1 cellular context compared by ENCODE assay signal in the genomic region with DNA sequence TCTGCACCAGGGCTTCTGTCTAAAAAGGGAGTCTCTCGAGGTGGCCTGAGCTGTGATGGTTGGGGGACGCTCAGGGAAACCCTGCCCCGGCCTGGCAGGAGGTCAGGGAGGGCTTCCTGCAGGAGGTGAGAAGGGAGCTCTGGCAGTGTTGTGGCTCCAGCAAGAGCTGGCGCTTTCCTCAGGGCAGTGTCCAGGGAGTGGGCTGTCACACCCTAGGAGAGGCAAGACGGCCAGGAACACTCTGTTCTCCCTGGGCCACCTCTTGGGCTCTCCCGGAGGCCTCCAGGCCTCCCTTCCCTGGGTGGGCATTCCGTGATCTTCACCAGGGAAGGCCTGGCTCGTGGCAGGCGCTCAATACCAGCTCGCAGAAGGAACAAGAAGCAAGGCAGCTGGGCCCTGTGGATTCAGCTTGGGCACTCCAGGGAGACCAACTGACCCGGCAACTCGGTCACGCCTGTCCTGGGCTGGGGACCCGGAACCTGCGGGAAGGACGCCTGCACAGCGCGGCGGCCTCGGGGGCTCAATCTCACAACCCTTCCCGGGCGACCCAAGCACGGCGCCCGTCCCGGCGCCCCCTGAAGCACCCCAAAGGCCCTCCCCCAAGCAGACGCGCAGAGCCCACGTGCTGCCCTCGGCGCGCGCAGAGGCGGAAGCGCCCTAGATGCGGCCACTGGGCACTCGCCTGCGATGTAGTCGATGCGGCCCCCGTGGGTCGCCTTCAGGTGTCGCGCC.
TF ChIP-seq lines count a peak whose summit lies in the region.

No MANE protein-coding gene starts in this region.

TF ChIP-seq in HepG2, 621 proteins besides CTCF, POLR2A, EP300 and RAD21 (continued from another document and continues in another):
- TF ChIP-seq, protein P1, sequence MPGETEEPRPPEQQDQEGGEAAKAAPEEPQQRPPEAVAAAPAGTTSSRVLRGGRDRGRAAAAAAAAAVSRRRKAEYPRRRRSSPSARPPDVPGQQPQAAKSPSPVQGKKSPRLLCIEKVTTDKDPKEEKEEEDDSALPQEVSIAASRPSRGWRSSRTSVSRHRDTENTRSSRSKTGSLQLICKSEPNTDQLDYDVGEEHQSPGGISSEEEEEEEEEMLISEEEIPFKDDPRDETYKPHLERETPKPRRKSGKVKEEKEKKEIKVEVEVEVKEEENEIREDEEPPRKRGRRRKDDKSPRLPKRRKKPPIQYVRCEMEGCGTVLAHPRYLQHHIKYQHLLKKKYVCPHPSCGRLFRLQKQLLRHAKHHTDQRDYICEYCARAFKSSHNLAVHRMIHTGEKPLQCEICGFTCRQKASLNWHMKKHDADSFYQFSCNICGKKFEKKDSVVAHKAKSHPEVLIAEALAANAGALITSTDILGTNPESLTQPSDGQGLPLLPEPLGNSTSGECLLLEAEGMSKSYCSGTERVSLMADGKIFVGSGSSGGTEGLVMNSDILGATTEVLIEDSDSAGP (CRISPR knock-in tag; IDR thresholded peaks at IDR 0.05; ENCODE audit: borderline replicate concordance): no peak
- TF ChIP-seq, protein P2, sequence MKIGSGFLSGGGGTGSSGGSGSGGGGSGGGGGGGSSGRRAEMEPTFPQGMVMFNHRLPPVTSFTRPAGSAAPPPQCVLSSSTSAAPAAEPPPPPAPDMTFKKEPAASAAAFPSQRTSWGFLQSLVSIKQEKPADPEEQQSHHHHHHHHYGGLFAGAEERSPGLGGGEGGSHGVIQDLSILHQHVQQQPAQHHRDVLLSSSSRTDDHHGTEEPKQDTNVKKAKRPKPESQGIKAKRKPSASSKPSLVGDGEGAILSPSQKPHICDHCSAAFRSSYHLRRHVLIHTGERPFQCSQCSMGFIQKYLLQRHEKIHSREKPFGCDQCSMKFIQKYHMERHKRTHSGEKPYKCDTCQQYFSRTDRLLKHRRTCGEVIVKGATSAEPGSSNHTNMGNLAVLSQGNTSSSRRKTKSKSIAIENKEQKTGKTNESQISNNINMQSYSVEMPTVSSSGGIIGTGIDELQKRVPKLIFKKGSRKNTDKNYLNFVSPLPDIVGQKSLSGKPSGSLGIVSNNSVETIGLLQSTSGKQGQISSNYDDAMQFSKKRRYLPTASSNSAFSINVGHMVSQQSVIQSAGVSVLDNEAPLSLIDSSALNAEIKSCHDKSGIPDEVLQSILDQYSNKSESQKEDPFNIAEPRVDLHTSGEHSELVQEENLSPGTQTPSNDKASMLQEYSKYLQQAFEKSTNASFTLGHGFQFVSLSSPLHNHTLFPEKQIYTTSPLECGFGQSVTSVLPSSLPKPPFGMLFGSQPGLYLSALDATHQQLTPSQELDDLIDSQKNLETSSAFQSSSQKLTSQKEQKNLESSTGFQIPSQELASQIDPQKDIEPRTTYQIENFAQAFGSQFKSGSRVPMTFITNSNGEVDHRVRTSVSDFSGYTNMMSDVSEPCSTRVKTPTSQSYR (CRISPR knock-in tag; IDR thresholded peaks at IDR 0.05; ENCODE audit: borderline replicate concordance): 0 out of 2 replicates have a peak, but pooled peaks have one; percentile 70
- TF ChIP-seq MED8 (CRISPR knock-in tag; IDR thresholded peaks at IDR 0.05; ENCODE audit: insufficient replicate concordance) (peak; percentile 90), GLI4 (CRISPR knock-in tag; IDR thresholded peaks at IDR 0.05; ENCODE audit: borderline replicate concordance) (no peak), KAT7 (CRISPR knock-in tag; IDR thresholded peaks at IDR 0.05; ENCODE audit: borderline replicate concordance) (peak; percentile 84; the same call in 1 of the 2 replicates), ZNF878 (CRISPR knock-in tag; IDR thresholded peaks at IDR 0.05) (0 out of 2 replicates have a peak, but pooled peaks have one; percentile 75), ZSCAN12 (CRISPR knock-in tag; IDR thresholded peaks at IDR 0.05) (peak; percentile 86; the same call in 1 of the 2 replicates), FOSL2 (CRISPR knock-in tag; IDR thresholded peaks at IDR 0.05) (peak; percentile 35; the same call in 1 of the 2 replicates), TBP (CRISPR knock-in tag; IDR thresholded peaks at IDR 0.05) (peak; percentile 28; the same call in 1 of the 2 replicates), MXD4 (CRISPR knock-in tag; IDR thresholded peaks at IDR 0.05) (peak; percentile 91), ZNF564 (CRISPR knock-in tag; IDR thresholded peaks at IDR 0.05) (peak; percentile 94; the same call in 1 of the 2 replicates), KLF11 (CRISPR knock-in tag; IDR thresholded peaks at IDR 0.05) (peak; percentile 80; the same call in 1 of the 2 replicates), NFATC3 (CRISPR knock-in tag; IDR thresholded peaks at IDR 0.05) (peak; percentile 26; the same call in 1 of the 2 replicates), SMAD1 (CRISPR knock-in tag; IDR thresholded peaks at IDR 0.05; ENCODE audit: borderline replicate concordance, low read depth) (no peak), BRCA1 (CRISPR knock-in tag; IDR thresholded peaks at IDR 0.05) (0 out of 2 replicates have a peak, but pooled peaks have one; percentile 6), ELF1 (CRISPR knock-in tag; IDR thresholded peaks at IDR 0.05) (peak; percentile 98), ZNF30 (CRISPR knock-in tag; IDR thresholded peaks at IDR 0.05) (0 out of 2 replicates have a peak, but pooled peaks have one; percentile 71), ZNF431 (CRISPR knock-in tag; IDR thresholded peaks at IDR 0.05; ENCODE audit: borderline replicate concordance, low read depth) (0 out of 2 replicates have a peak, but pooled peaks have one; percentile 10), ZNF850 (CRISPR knock-in tag; conservative IDR thresholded peaks at IDR 0.05) (no peak), SNAPC2 (CRISPR knock-in tag; IDR thresholded peaks at IDR 0.05) (no peak), ZBTB1 (CRISPR knock-in tag; IDR thresholded peaks at IDR 0.05; ENCODE audit: borderline replicate concordance) (no peak)
- TF ChIP-seq, protein P3, sequence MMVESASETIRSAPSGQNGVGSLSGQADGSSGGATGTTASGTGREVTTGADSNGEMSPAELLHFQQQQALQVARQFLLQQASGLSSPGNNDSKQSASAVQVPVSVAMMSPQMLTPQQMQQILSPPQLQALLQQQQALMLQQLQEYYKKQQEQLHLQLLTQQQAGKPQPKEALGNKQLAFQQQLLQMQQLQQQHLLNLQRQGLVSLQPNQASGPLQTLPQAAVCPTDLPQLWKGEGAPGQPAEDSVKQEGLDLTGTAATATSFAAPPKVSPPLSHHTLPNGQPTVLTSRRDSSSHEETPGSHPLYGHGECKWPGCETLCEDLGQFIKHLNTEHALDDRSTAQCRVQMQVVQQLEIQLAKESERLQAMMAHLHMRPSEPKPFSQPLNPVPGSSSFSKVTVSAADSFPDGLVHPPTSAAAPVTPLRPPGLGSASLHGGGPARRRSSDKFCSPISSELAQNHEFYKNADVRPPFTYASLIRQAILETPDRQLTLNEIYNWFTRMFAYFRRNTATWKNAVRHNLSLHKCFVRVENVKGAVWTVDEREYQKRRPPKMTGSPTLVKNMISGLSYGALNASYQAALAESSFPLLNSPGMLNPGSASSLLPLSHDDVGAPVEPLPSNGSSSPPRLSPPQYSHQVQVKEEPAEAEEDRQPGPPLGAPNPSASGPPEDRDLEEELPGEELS (CRISPR knock-in tag; IDR thresholded peaks at IDR 0.05): peak; percentile 43; the same call in 1 of the 2 replicates
- TF ChIP-seq, protein P4, sequence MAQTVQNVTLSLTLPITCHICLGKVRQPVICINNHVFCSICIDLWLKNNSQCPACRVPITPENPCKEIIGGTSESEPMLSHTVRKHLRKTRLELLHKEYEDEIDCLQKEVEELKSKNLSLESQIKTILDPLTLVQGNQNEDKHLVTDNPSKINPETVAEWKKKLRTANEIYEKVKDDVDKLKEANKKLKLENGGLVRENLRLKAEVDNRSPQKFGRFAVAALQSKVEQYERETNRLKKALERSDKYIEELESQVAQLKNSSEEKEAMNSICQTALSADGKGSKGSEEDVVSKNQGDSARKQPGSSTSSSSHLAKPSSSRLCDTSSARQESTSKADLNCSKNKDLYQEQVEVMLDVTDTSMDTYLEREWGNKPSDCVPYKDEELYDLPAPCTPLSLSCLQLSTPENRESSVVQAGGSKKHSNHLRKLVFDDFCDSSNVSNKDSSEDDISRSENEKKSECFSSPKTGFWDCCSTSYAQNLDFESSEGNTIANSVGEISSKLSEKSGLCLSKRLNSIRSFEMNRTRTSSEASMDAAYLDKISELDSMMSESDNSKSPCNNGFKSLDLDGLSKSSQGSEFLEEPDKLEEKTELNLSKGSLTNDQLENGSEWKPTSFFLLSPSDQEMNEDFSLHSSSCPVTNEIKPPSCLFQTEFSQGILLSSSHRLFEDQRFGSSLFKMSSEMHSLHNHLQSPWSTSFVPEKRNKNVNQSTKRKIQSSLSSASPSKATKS (CRISPR knock-in tag; IDR thresholded peaks at IDR 0.05): 0 out of 2 replicates have a peak, but pooled peaks have one; percentile 21
- TF ChIP-seq, protein P5, sequence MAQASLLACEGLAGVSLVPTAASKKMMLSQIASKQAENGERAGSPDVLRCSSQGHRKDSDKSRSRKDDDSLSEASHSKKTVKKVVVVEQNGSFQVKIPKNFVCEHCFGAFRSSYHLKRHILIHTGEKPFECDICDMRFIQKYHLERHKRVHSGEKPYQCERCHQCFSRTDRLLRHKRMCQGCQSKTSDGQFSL (CRISPR knock-in tag; IDR thresholded peaks at IDR 0.05): peak; percentile 73; the same call in 1 of the 2 replicates
- TF ChIP-seq, protein P6, sequence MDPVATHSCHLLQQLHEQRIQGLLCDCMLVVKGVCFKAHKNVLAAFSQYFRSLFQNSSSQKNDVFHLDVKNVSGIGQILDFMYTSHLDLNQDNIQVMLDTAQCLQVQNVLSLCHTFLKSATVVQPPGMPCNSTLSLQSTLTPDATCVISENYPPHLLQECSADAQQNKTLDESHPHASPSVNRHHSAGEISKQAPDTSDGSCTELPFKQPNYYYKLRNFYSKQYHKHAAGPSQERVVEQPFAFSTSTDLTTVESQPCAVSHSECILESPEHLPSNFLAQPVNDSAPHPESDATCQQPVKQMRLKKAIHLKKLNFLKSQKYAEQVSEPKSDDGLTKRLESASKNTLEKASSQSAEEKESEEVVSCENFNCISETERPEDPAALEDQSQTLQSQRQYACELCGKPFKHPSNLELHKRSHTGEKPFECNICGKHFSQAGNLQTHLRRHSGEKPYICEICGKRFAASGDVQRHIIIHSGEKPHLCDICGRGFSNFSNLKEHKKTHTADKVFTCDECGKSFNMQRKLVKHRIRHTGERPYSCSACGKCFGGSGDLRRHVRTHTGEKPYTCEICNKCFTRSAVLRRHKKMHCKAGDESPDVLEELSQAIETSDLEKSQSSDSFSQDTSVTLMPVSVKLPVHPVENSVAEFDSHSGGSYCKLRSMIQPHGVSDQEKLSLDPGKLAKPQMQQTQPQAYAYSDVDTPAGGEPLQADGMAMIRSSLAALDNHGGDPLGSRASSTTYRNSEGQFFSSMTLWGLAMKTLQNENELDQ (CRISPR knock-in tag; IDR thresholded peaks at IDR 0.05; ENCODE audit: borderline replicate concordance): no peak
- TF ChIP-seq, protein P7, sequence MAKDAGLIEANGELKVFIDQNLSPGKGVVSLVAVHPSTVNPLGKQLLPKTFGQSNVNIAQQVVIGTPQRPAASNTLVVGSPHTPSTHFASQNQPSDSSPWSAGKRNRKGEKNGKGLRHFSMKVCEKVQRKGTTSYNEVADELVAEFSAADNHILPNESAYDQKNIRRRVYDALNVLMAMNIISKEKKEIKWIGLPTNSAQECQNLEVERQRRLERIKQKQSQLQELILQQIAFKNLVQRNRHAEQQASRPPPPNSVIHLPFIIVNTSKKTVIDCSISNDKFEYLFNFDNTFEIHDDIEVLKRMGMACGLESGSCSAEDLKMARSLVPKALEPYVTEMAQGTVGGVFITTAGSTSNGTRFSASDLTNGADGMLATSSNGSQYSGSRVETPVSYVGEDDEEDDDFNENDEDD (CRISPR knock-in tag; IDR thresholded peaks at IDR 0.05; ENCODE audit: borderline replicate concordance): peak; percentile 71; the same call in 1 of the 2 replicates
- TF ChIP-seq, protein P8, sequence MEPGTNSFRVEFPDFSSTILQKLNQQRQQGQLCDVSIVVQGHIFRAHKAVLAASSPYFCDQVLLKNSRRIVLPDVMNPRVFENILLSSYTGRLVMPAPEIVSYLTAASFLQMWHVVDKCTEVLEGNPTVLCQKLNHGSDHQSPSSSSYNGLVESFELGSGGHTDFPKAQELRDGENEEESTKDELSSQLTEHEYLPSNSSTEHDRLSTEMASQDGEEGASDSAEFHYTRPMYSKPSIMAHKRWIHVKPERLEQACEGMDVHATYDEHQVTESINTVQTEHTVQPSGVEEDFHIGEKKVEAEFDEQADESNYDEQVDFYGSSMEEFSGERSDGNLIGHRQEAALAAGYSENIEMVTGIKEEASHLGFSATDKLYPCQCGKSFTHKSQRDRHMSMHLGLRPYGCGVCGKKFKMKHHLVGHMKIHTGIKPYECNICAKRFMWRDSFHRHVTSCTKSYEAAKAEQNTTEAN (CRISPR knock-in tag; conservative IDR thresholded peaks at IDR 0.05): no peak; the same call in 1 of the 2 replicates
- TF ChIP-seq, protein P9, sequence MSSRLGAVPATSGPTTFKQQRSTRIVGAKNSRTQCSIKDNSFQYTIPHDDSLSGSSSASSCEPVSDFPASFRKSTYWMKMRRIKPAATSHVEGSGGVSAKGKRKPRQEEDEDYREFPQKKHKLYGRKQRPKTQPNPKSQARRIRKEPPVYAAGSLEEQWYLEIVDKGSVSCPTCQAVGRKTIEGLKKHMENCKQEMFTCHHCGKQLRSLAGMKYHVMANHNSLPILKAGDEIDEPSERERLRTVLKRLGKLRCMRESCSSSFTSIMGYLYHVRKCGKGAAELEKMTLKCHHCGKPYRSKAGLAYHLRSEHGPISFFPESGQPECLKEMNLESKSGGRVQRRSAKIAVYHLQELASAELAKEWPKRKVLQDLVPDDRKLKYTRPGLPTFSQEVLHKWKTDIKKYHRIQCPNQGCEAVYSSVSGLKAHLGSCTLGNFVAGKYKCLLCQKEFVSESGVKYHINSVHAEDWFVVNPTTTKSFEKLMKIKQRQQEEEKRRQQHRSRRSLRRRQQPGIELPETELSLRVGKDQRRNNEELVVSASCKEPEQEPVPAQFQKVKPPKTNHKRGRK (CRISPR knock-in tag; IDR thresholded peaks at IDR 0.05): 0 out of 2 replicates have a peak, but pooled peaks have one; percentile 83
- TF ChIP-seq, protein P10, sequence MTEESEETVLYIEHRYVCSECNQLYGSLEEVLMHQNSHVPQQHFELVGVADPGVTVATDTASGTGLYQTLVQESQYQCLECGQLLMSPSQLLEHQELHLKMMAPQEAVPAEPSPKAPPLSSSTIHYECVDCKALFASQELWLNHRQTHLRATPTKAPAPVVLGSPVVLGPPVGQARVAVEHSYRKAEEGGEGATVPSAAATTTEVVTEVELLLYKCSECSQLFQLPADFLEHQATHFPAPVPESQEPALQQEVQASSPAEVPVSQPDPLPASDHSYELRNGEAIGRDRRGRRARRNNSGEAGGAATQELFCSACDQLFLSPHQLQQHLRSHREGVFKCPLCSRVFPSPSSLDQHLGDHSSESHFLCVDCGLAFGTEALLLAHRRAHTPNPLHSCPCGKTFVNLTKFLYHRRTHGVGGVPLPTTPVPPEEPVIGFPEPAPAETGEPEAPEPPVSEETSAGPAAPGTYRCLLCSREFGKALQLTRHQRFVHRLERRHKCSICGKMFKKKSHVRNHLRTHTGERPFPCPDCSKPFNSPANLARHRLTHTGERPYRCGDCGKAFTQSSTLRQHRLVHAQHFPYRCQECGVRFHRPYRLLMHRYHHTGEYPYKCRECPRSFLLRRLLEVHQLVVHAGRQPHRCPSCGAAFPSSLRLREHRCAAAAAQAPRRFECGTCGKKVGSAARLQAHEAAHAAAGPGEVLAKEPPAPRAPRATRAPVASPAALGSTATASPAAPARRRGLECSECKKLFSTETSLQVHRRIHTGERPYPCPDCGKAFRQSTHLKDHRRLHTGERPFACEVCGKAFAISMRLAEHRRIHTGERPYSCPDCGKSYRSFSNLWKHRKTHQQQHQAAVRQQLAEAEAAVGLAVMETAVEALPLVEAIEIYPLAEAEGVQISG (CRISPR knock-in tag; IDR thresholded peaks at IDR 0.05): peak; percentile 68
